In genomic region chr6:42879372-42880239, GRCh38 we compare ENCODE assay signal across 8 cellular contexts. TPM values are rescaled to one million over a fixed set of nuclear protein-coding genes. Genes with fewer than 3 reads are reported as not detected.
DNase-seq lines count a peak whose midpoint lies in the region; ATAC-seq and TF ChIP-seq lines count a peak whose summit lies in the region.

Gene RPL7L1, plus strand, starts transcription at chr6:42879616. Its CDS starts 295 bp downstream, at chr6:42879911.

- H4K20me1 ChIP-seq in SU-DHL-6 (ENCODE audit: low read depth, low read length) = peaks cover 3% of the 10 kb centered on the region; the same call in 1 of the 2 replicates

- H2BK12ac ChIP-seq in trophoblast cell (ENCODE audit: low read length) = no peak within 1 kb of the TSS

- peak within 1 kb of the TSS; percentile 99 for H4K8ac ChIP-seq in trophoblast cell (ENCODE audit: low read depth, low read length)

- H4K12ac ChIP-seq in trophoblast cell (ENCODE audit: low read depth, low read length) = peak within 1 kb of the TSS; percentile 98

- H3K23ac ChIP-seq in trophoblast cell (ENCODE audit: low read length) = no peak within 1 kb of the TSS

- peaks cover 17% of the 10 kb centered on the region for H3K36me3 ChIP-seq in SU-DHL-6 (ENCODE audit: low read length)
- H3K36me3 ChIP-seq in trophoblast cell (ENCODE audit: control insufficient read depth in 1 of 2, insufficient read depth in 2 of 2, low read length in 2 of 2) = peaks cover 10 to 27% of the 10 kb centered on the region in 2 experiments
- peaks cover 6 to 30% (median 13%) of the 10 kb centered on the region in 3 donors for H3K36me3 ChIP-seq in tibial nerve

- intact Hi-C loops in Right ventricle myocardium superior (cut with DNase I) = loop anchor here (5.0 kb wide), 1 partner anchor 217 kb away; no protein-coding TSS in a partner anchor

- H3K4ac ChIP-seq in trophoblast cell (ENCODE audit: low read depth, low read length) = peak within 1 kb of the TSS; percentile 91

- H3K4me1 ChIP-seq in trophoblast cell (ENCODE audit: control insufficient read depth in 1 of 2, insufficient read depth in 2 of 2, low read length in 2 of 2) (peaks cover 0 to 3% of the 10 kb centered on the region in 2 experiments), tibial nerve (peaks cover 0 to 48% (median 13%) of the 10 kb centered on the region in 4 donors)

- no peaks in the 10 kb centered on the region for H3K27me3 ChIP-seq in SU-DHL-6 (ENCODE audit: low read length)
- H3K27me3 ChIP-seq in trophoblast cell (ENCODE audit: insufficient read depth, low read length) = no peaks in the 10 kb centered on the region
- H3K27me3 ChIP-seq in tibial nerve = no peaks in the 10 kb centered on the region

- H3K27ac ChIP-seq in SU-DHL-6 (ENCODE audit: low read depth, low read length) = peak within 1 kb of the TSS; percentile 80
- peak within 1 kb of the TSS; percentile 64 for H3K27ac ChIP-seq in trophoblast cell (ENCODE audit: low read depth, low read length)
- peak within 1 kb of the TSS; percentile 84 to 98 (median 90) for H3K27ac ChIP-seq in tibial nerve

- no CpG with 5 or more reads among the region's 41 CpGs for WGBS in trophoblast cell (ENCODE audit: extremely low coverage, insufficient coverage, insufficient read length)
- 1% methylated on average over 41 of the region's 41 CpGs for WGBS in tibial nerve, 2 donors

- ATAC-seq in HG02678 (IDR thresholded peaks at IDR 0.05; ENCODE audit: unreplicated experiment) (peak; percentile 92), Right ventricle myocardium superior (ENCODE audit: poor library complexity) (peak; percentile 98)
- ATAC-seq in activated naive CD8-positive, alpha-beta T cell treated with anti-CD3 and anti-CD28 coated beads, Interleukin-2, amount 10 ng/mL, durations not matched to agents 7 days and 5 days (ENCODE audit: low read depth) = peak; percentile 97

- peak within 1 kb of the TSS; percentile 97 for H2AK5ac ChIP-seq in trophoblast cell (ENCODE audit: low read length)

- peak; percentile 64 to 67 for TF ChIP-seq POLR2A in tibial nerve (IDR thresholded peaks at IDR 0.05)

- H3K18ac ChIP-seq in trophoblast cell (ENCODE audit: low read length) = peak within 1 kb of the TSS; percentile 88

- peak within 1 kb of the TSS; percentile 95 for H4K91ac ChIP-seq in trophoblast cell (ENCODE audit: low read depth, low read length)

- peak within 1 kb of the TSS; percentile 87 for H3K14ac ChIP-seq in trophoblast cell (ENCODE audit: low read length)

- no peaks in the 10 kb centered on the region for H3K9me2 ChIP-seq in SU-DHL-6 (replicated peaks; ENCODE audit: insufficient read depth, low read length)

- H2BK120ac ChIP-seq in trophoblast cell (ENCODE audit: insufficient read depth, low read length, poor library complexity) = peak within 1 kb of the TSS; percentile 90

- H3K27ac Mint-ChIP-seq in activated naive CD8-positive, alpha-beta T cell treated with anti-CD3 and anti-CD28 coated beads, Interleukin-2, amount 10 ng/mL, durations not matched to agents 7 days and 5 days = peak within 1 kb of the TSS; percentile 96

- peak within 1 kb of the TSS; percentile 85 for H2BK5ac ChIP-seq in trophoblast cell (ENCODE audit: low read depth, low read length, poor library complexity)

- peak within 1 kb of the TSS; percentile 91 for H3K4me3 Mint-ChIP-seq in activated naive CD8-positive, alpha-beta T cell treated with anti-CD3 and anti-CD28 coated beads, Interleukin-2, amount 10 ng/mL, durations not matched to agents 7 days and 5 days

- H3K9me3 Mint-ChIP-seq in activated naive CD8-positive, alpha-beta T cell treated with anti-CD3 and anti-CD28 coated beads, Interleukin-2, amount 10 ng/mL, durations not matched to agents 7 days and 5 days = no peaks in the 10 kb centered on the region

- peaks cover 41% of the 10 kb centered on the region for H3K79me2 ChIP-seq in SU-DHL-6 (ENCODE audit: insufficient read depth, low read length)
- H3K79me2 ChIP-seq in trophoblast cell (ENCODE audit: control insufficient read depth, insufficient read depth, low read length, poor library complexity) = peaks cover 14% of the 10 kb centered on the region

- H3K79me1 ChIP-seq in trophoblast cell (ENCODE audit: low read length) = peaks cover 11% of the 10 kb centered on the region

- no peak for TF ChIP-seq CTCF in GM12865 (IDR thresholded peaks at IDR 0.05; ENCODE audit: insufficient read depth, low read depth, low read length, missing control alignments)
- TF ChIP-seq CTCF in SU-DHL-6 (IDR thresholded peaks at IDR 0.05; ENCODE audit: insufficient read depth, low read length, poor library complexity, severe bottlenecking) = no peak
- peak in 3 of 5 experiments; percentile 9 to 71 (median 65) for TF ChIP-seq CTCF in tibial nerve (IDR thresholded peaks at IDR 0.05)

- POLR2A ChIA-PET in activated naive CD8-positive, alpha-beta T cell treated with anti-CD3 and anti-CD28 coated beads, Interleukin-2, amount 10 ng/mL, durations not matched to agents 7 days and 5 days (lab: Charles Lee) = interaction anchor here (0.5 to 4.0 kb wide), 19 partner anchors 10 to 715 kb away, joined by 3 to 44 read pairs (median 5); partner anchors contain the start of genes BICRAL, CNPY3, PPP2R5D and SRF

- DNase-seq in GM12865 (ENCODE audit: low read depth) = peak; percentile 91
- peak; percentile 93 for DNase-seq in NCI-H1105 treated with DMSO at 0.1 percent for 48 hours (lab: John Stamatoyannopoulos, UW)
- peak; percentile 82 for DNase-seq in activated naive CD8-positive, alpha-beta T cell treated with anti-CD3 and anti-CD28 coated beads, Interleukin-2, amount 10 ng/mL, durations not matched to agents 7 days and 5 days
- DNase-seq in Right ventricle myocardium superior = peak; percentile 90
- DNase-seq in trophoblast cell = peak; percentile 78 to 85
- DNase-seq in tibial nerve (ENCODE audit: low spot score in 2 of 2) = peak; percentile 70 to 83

- peaks cover 17% of the 10 kb centered on the region for H3F3A ChIP-seq in SU-DHL-6 (ENCODE audit: insufficient read depth)

- no peaks in the 10 kb centered on the region for H3K9me3 ChIP-seq in SU-DHL-6 (ENCODE audit: insufficient read depth, low read length)
- H3K9me3 ChIP-seq in trophoblast cell (ENCODE audit: insufficient read depth, low read depth, low read length) = no peaks in the 10 kb centered on the region
- no peaks in the 10 kb centered on the region for H3K9me3 ChIP-seq in tibial nerve

- H3K4me1 Mint-ChIP-seq in activated naive CD8-positive, alpha-beta T cell treated with anti-CD3 and anti-CD28 coated beads, Interleukin-2, amount 10 ng/mL, durations not matched to agents 7 days and 5 days = peaks cover 12% of the 10 kb centered on the region

- H3K27me3 Mint-ChIP-seq in activated naive CD8-positive, alpha-beta T cell treated with anti-CD3 and anti-CD28 coated beads, Interleukin-2, amount 10 ng/mL, durations not matched to agents 7 days and 5 days = no peaks in the 10 kb centered on the region

- H3K9ac ChIP-seq in SU-DHL-6 (ENCODE audit: low read length) (peak within 1 kb of the TSS; percentile 74), trophoblast cell (ENCODE audit: low read length) (peak within 1 kb of the TSS; percentile 95)

- peak in 1 of 2 donors; percentile 90 for TF ChIP-seq EP300 in tibial nerve (IDR thresholded peaks at IDR 0.05)

- peak within 1 kb of the TSS; percentile 63 for H3K4me2 ChIP-seq in SU-DHL-6 (ENCODE audit: low read depth, low read length, poor library complexity, severe bottlenecking)
- peak within 1 kb of the TSS; percentile 84 for H3K4me2 ChIP-seq in trophoblast cell (ENCODE audit: low read length)

- H3K36me3 Mint-ChIP-seq in activated naive CD8-positive, alpha-beta T cell treated with anti-CD3 and anti-CD28 coated beads, Interleukin-2, amount 10 ng/mL, durations not matched to agents 7 days and 5 days = peaks cover 9% of the 10 kb centered on the region

- H2AFZ ChIP-seq in SU-DHL-6 (ENCODE audit: low read depth, low read length, severe bottlenecking) (peak within 1 kb of the TSS; percentile 91), trophoblast cell (ENCODE audit: insufficient read depth, low read length, poor library complexity) (peak within 1 kb of the TSS; percentile 82)

- peak within 1 kb of the TSS; percentile 95 for H3K4me3 ChIP-seq in GM12865 (ENCODE audit: low read depth, low read length)
- H3K4me3 ChIP-seq in SU-DHL-6 (ENCODE audit: insufficient read depth, low read length, poor library complexity, severe bottlenecking) = peak within 1 kb of the TSS; percentile 79
- H3K4me3 ChIP-seq in trophoblast cell (ENCODE audit: low read depth, low read length) = peak within 1 kb of the TSS; percentile 78
- H3K4me3 ChIP-seq in tibial nerve = peak within 1 kb of the TSS; percentile 45 to 72 (median 60)

RNA-seq across cellular contexts. Expression of gene RPL7L1, which starts in this region (rescaled TPM):
- 10 to 100 TPM; 77.6 to 79.3 TPM for total RNA-seq in activated naive CD8-positive, alpha-beta T cell treated with anti-CD3 and anti-CD28 coated beads, Interleukin-2, amount 10 ng/mL, durations not matched to agents 7 days and 5 days
- 39.5 TPM for total RNA-seq in Right ventricle myocardium superior
- 49.4 and 50.1 TPM in 2 replicates for polyA plus RNA-seq in trophoblast cell (2013)
- 10 to 100 TPM; 59.0 to 89.2 (median 83.7) TPM for total RNA-seq in tibial nerve

Comparison
In these comparisons a context has a peak if more than half of its experiments do, and no peak if none do; other contexts are left out.
1. Peak in every context shown above with its lines: DNase-seq, ATAC-seq, H3K4me3 ChIP-seq and H3K27ac ChIP-seq.
2. CTCF ChIP-seq: peak in tibial nerve (3 of 5); none in GM12865 (single experiment) and SU-DHL-6 (single experiment).